In genomic region chr2:148244593-148245292, GRCh38 we compare ENCODE assay signal across 14 cellular contexts.
DNase-seq lines count a peak whose midpoint lies in the region; ATAC-seq, FAIRE-seq and TF ChIP-seq lines count a peak whose summit lies in the region.
"Had no signal": no experiment of that assay in that cellular context is flagged by ENCODE, and none has a peak within 500 bp of the region (broad histone marks: within the 10 kb centered on the region; RNA-seq: fewer than 3 reads in every experiment).

No MANE protein-coding gene starts in this region.

- BruUV-seq in PC-9 (replicated peaks; lab: Mats Ljungman, UMichigan): no TSS peak

- no peaks in the 10 kb centered on the region for H3K79me2 ChIP-seq in PC-9 (ENCODE audit: low read depth)
- no peaks in the 10 kb centered on the region for H3K79me2 ChIP-seq in fibroblast of lung (ENCODE audit: control insufficient read depth, insufficient read depth, low read length)

- no peak for TF ChIP-seq CTCF in PC-9 (conservative IDR thresholded peaks at IDR 0.05)
- no peak for TF ChIP-seq CTCF in fibroblast of lung (conservative IDR thresholded peaks at IDR 0.05 in 1 of 2, IDR thresholded peaks at IDR 0.05 in 1 of 2; ENCODE audit: low read depth in 1 of 2, low read length in 2 of 2)
- TF ChIP-seq CTCF in retinal pigment epithelial cell (conservative IDR thresholded peaks at IDR 0.05; ENCODE audit: low read depth, low read length): no peak

- H3K4me1 ChIP-seq in PC-9 (replicated peaks; ENCODE audit: insufficient read depth) (peaks cover 12% of the 10 kb centered on the region), fibroblast of lung (ENCODE audit: control insufficient read depth, extremely low read depth, insufficient read depth, low read length) (peaks cover 5% of the 10 kb centered on the region)

- intact Hi-C loops in PC-9 (cut with micrococcal nuclease; ENCODE audit: unreplicated experiment): no loop called here

- no peaks in the 10 kb centered on the region for H3K4me1 Mint-ChIP-seq in T-cell
- H3K4me1 Mint-ChIP-seq: activated B cell treated with CpG ODN at 0.5 μM for 24 hours had no signal

- H4K20me1 ChIP-seq in PC-9 (ENCODE audit: insufficient read depth) (no peaks in the 10 kb centered on the region), fibroblast of lung (ENCODE audit: control insufficient read depth, extremely low read depth, insufficient read depth, low read length) (no peaks in the 10 kb centered on the region)

- peaks cover 0 to 13% (median 4%) of the 10 kb centered on the region in 3 donors for H3K9me3 Mint-ChIP-seq in T-cell

- peak; percentile 62 for DNase-seq in ELR (ENCODE audit: low read depth)
- DNase-seq in PC-9: peak in 1 of 2 experiments; percentile 38
- DNase-seq in fibroblast of lung (ENCODE audit: low read depth in 2 of 2): peak; percentile 64 to 78
- peak; percentile 8 for DNase-seq in retinal pigment epithelial cell (ENCODE audit: low read depth)
- no peak for DNase-seq in GDM1 (lab: John Stamatoyannopoulos, UW)
- no peak for DNase-seq in activated effector memory CD4-positive, alpha-beta T cell treated with anti-CD3 and anti-CD28 coated beads, Interleukin-2, amount 50 U/mL, for 16 hours
- DNase-seq in T-cell: no peak
- DNase-seq in frontal cortex (ENCODE audit: low spot score in 2 of 2): no peak
- DNase-seq: activated B cell treated with CpG ODN at 0.5 μM for 24 hours, cerebellar nuclear complex, DMS79 treated with DMSO at 0.1 percent for 48 hours, hypothalamus, Right ventricle myocardium superior had no signal

- POLR2A ChIA-PET in PC-9 (lab: Charles Lee; ENCODE audit: unreplicated experiment) (no interaction called here), T-cell (lab: Charles Lee) (no interaction called here)

- peak overlapping the region; percentile 29; the same call in 1 of the 2 replicates for H3K4me2 ChIP-seq in PC-9
- peak overlapping the region; percentile 51 for H3K4me2 ChIP-seq in fibroblast of lung (ENCODE audit: extremely low read depth, insufficient read depth, low read length)

- CTCF ChIA-PET in PC-9 (lab: Charles Lee) (no interaction called here), T-cell (lab: Charles Lee) (no interaction called here)

- no peak overlapping the region for H3K27ac Mint-ChIP-seq in T-cell
- H3K27ac Mint-ChIP-seq: activated B cell treated with CpG ODN at 0.5 μM for 24 hours had no signal

- peak overlapping the region; percentile 34; the same call in 1 of the 2 replicates for H3K27ac ChIP-seq in PC-9
- peak overlapping the region; percentile 39 for H3K27ac ChIP-seq in fibroblast of lung (ENCODE audit: insufficient read depth, low read length)

- H3K4me3 ChIP-seq in PC-9 (no peak overlapping the region), fibroblast of lung (replicated peaks in 1 of 4; ENCODE audit: control extremely low read depth in 1 of 4, insufficient read depth in 1 of 4, low read depth in 3 of 4, low read length in 4 of 4) (no peak overlapping the region), retinal pigment epithelial cell (ENCODE audit: low read length) (no peak overlapping the region)
- H3K4me3 ChIP-seq: skin epidermis had no signal

- H2AFZ ChIP-seq in PC-9 (peak overlapping the region; percentile 65; the same call in 1 of the 2 replicates), fibroblast of lung (ENCODE audit: low read length) (no peak overlapping the region)

- H3K36me3 ChIP-seq in PC-9 (ENCODE audit: low read depth) (no peaks in the 10 kb centered on the region), fibroblast of lung (ENCODE audit: control insufficient read depth, insufficient read depth, low read length) (no peaks in the 10 kb centered on the region)

- no peak for ATAC-seq in T-cell (replicated peaks in 1 of 4)

- H3K9me3 ChIP-seq in PC-9 (ENCODE audit: insufficient read depth, low read depth): no peaks in the 10 kb centered on the region
- H3K9me3 ChIP-seq in fibroblast of lung (ENCODE audit: control insufficient read depth, insufficient read depth, low read depth, low read length): no peaks in the 10 kb centered on the region

- no peaks in the 10 kb centered on the region for H3K9me2 ChIP-seq in PC-9 (ENCODE audit: insufficient read depth)

- no peak overlapping the region for H3K9ac ChIP-seq in fibroblast of lung (ENCODE audit: insufficient read depth, low read length)

- H3F3A ChIP-seq in PC-9 (ENCODE audit: insufficient read depth, low read depth): no peaks in the 10 kb centered on the region

- FAIRE-seq in frontal cortex (lab: Jason Lieb, UNC): no peak

- no peaks in the 10 kb centered on the region for H3K27me3 Mint-ChIP-seq in T-cell
- H3K27me3 Mint-ChIP-seq: activated B cell treated with CpG ODN at 0.5 μM for 24 hours had no signal

- no peaks in the 10 kb centered on the region for H3K27me3 ChIP-seq in PC-9 (ENCODE audit: insufficient read depth, low read depth)
- H3K27me3 ChIP-seq in fibroblast of lung (ENCODE audit: control insufficient read depth, insufficient read depth, low read length): no peaks in the 10 kb centered on the region

- H3K4me3 Mint-ChIP-seq in T-cell: no peak overlapping the region
- H3K4me3 Mint-ChIP-seq: activated B cell treated with CpG ODN at 0.5 μM for 24 hours had no signal

- H3K36me3 Mint-ChIP-seq in T-cell: peaks cover 53% of the 10 kb centered on the region

Comparison
In these comparisons a context has a peak if more than half of its experiments do, and no peak if none do; other contexts are left out.
1. DNase-seq: peak in ELR (single experiment), fibroblast of lung (2 of 2) and retinal pigment epithelial cell (single experiment); none in GDM1 (single experiment), activated effector memory CD4-positive, alpha-beta T cell treated with anti-CD3 and anti-CD28 coated beads, Interleukin-2, amount 50 U/mL, for 16 hours (single experiment), T-cell (0 of 34) and frontal cortex (0 of 2).